ENCODE assay signal across 8 cellular contexts in genomic region chr19:19732579-19733501, GRCh38. TPM values are rescaled to one million over a fixed set of nuclear protein-coding genes. Genes with fewer than 3 reads are reported as not detected.
A peak's percentile ranks its signal among the peaks of the same experiment; 100 is the strongest.
DNase-seq lines count a peak whose midpoint lies in the region; ATAC-seq and TF ChIP-seq lines count a peak whose summit lies in the region.

Gene ZNF14 (minus strand): TSS chr19:19733112. CDS start chr19:19732958, 154 bp downstream.

- CTCF ChIA-PET in Panc1 (lab: Charles Lee) = interaction anchor here (0.6 kb wide), 1 partner anchor 607 kb away, joined by 3 read pairs; no protein-coding TSS in a partner anchor

- H3K79me2 ChIP-seq in fibroblast of lung (ENCODE audit: control insufficient read depth, insufficient read depth, low read length) = peaks cover 12% of the 10 kb centered on the region

- H3K27ac ChIP-seq in Panc1 (ENCODE audit: low read length) = peak within 1 kb of the TSS; percentile 86
- H3K27ac ChIP-seq in fibroblast of lung (ENCODE audit: insufficient read depth, low read length) = peak within 1 kb of the TSS; percentile 75

- peak within 1 kb of the TSS; percentile 100 for H2AFZ ChIP-seq in fibroblast of lung (ENCODE audit: low read length)

- TF ChIP-seq CTCF in Panc1 (IDR thresholded peaks at IDR 0.05) = no peak
- peak in 1 of 2 donors; percentile 34 for TF ChIP-seq CTCF in fibroblast of lung (conservative IDR thresholded peaks at IDR 0.05 in 1 of 2, IDR thresholded peaks at IDR 0.05 in 1 of 2; ENCODE audit: low read depth in 1 of 2, low read length in 2 of 2)

- H3K4me1 ChIP-seq in Panc1 (ENCODE audit: control insufficient read depth, insufficient read depth, low read length) = no peaks in the 10 kb centered on the region
- H3K4me1 ChIP-seq in fibroblast of lung (ENCODE audit: control insufficient read depth, extremely low read depth, insufficient read depth, low read length) = no peaks in the 10 kb centered on the region

- H3K4me3 ChIP-seq in Panc1 (ENCODE audit: low read depth in 2 of 2, low read length in 2 of 2) (peak within 1 kb of the TSS; percentile 84 to 98), fibroblast of lung (replicated peaks in 1 of 4; ENCODE audit: control extremely low read depth in 1 of 4, insufficient read depth in 1 of 4, low read depth in 3 of 4, low read length in 4 of 4) (peak within 1 kb of the TSS; percentile 92 to 99 (median 96))

- H3K9me3 ChIP-seq in Panc1 (ENCODE audit: control insufficient read depth, insufficient read depth, low read depth, low read length) (peaks cover 10% of the 10 kb centered on the region; the same call in 1 of the 2 replicates), fibroblast of lung (ENCODE audit: control insufficient read depth, insufficient read depth, low read depth, low read length) (no peaks in the 10 kb centered on the region)

- H3K4me2 ChIP-seq in fibroblast of lung (ENCODE audit: extremely low read depth, insufficient read depth, low read length) = peak within 1 kb of the TSS; percentile 79

- DNase-seq in DMS53 treated with DMSO at 0.1 percent for 48 hours (lab: John Stamatoyannopoulos, UW; ENCODE audit: unreplicated experiment) = peak; percentile 88
- DNase-seq in Panc1 (ENCODE audit: low read depth, low spot score) = peak; percentile 78
- DNase-seq in activated T-helper 1 cell treated with anti-CD3 and anti-CD28 coated beads, Interleukin-12 subunit alpha, Interleukin-12 subunit beta, Interleukin-2, Interleukin-4 antibody, amounts not matched to agents 30 ng/mL and 10 ng/mL and 1 ng/mL, durations not matched to agents 14 hours and 24 hours and 36 hours (ENCODE audit: low spot score) = peak; percentile 86
- peak; percentile 90 to 93 for DNase-seq in fibroblast of lung (ENCODE audit: low read depth in 2 of 2)
- peak; percentile 85 for DNase-seq in naive B cell
- peak; percentile 80 to 94 for DNase-seq in stimulated activated effector memory CD8-positive, alpha-beta T cell treated with anti-CD3 and anti-CD28 coated beads, Interleukin-12 subunit alpha, Interleukin-12 subunit beta, amount 100 ng/mL, for 72 hours (ENCODE audit: low spot score in 2 of 2)

- peaks cover 13% of the 10 kb centered on the region for H3K36me3 Mint-ChIP-seq in IgD-negative memory B cell
- H3K36me3 Mint-ChIP-seq in activated T-helper 1 cell treated with anti-CD3 and anti-CD28 coated beads, Interleukin-12 subunit alpha, Interleukin-12 subunit beta, Interleukin-2, Interleukin-4 antibody, amounts not matched to agents 30 ng/mL and 10 ng/mL and 1 ng/mL, durations not matched to agents 14 hours and 24 hours and 36 hours (ENCODE audit: low read depth) = peaks cover 35% of the 10 kb centered on the region
- H3K36me3 Mint-ChIP-seq in naive B cell = peaks cover 7 to 9% of the 10 kb centered on the region in 2 donors
- peaks cover 41% of the 10 kb centered on the region for H3K36me3 Mint-ChIP-seq in stimulated activated effector memory CD8-positive, alpha-beta T cell treated with anti-CD3 and anti-CD28 coated beads, Interleukin-12 subunit alpha, Interleukin-12 subunit beta, amount 100 ng/mL, for 72 hours

- H4K20me1 ChIP-seq in fibroblast of lung (ENCODE audit: control insufficient read depth, extremely low read depth, insufficient read depth, low read length) = no peaks in the 10 kb centered on the region

- H3K4me1 Mint-ChIP-seq in IgD-negative memory B cell (peaks cover 14 to 17% (median 17%) of the 10 kb centered on the region in 3 donors), naive B cell (peaks cover 18 to 32% (median 27%) of the 10 kb centered on the region in 3 donors)
- peaks cover 17% of the 10 kb centered on the region for H3K4me1 Mint-ChIP-seq in activated T-helper 1 cell treated with anti-CD3 and anti-CD28 coated beads, Interleukin-12 subunit alpha, Interleukin-12 subunit beta, Interleukin-2, Interleukin-4 antibody, amounts not matched to agents 30 ng/mL and 10 ng/mL and 1 ng/mL, durations not matched to agents 14 hours and 24 hours and 36 hours (ENCODE audit: low read depth)
- H3K4me1 Mint-ChIP-seq in stimulated activated effector memory CD8-positive, alpha-beta T cell treated with anti-CD3 and anti-CD28 coated beads, Interleukin-12 subunit alpha, Interleukin-12 subunit beta, amount 100 ng/mL, for 72 hours = peaks cover 18% of the 10 kb centered on the region

- POLR2A ChIA-PET in Panc1 (lab: Charles Lee) = interaction anchor here (0.5 to 0.7 kb wide), 2 partner anchors 105 to 148 kb away, joined by 3 to 5 read pairs; no protein-coding TSS in a partner anchor

- H3K36me3 ChIP-seq in Panc1 (ENCODE audit: control insufficient read depth, insufficient read depth, low read length) (peaks cover 3% of the 10 kb centered on the region; the same call in 1 of the 2 replicates), fibroblast of lung (ENCODE audit: control insufficient read depth, insufficient read depth, low read length) (no peaks in the 10 kb centered on the region)

- in situ Hi-C loops in Panc1 (cut with HindIII; ENCODE audit: low pct_unique_long_range_greater_than_20kb, low sequenced_read_pairs) = no loop called here

- peak; percentile 99 for ATAC-seq in GM21576 (IDR thresholded peaks at IDR 0.05; ENCODE audit: unreplicated experiment)
- ATAC-seq in Panc1 = peak; percentile 100
- ATAC-seq in naive B cell (ENCODE audit: low read depth in 2 of 2) = peak; percentile 99
- ATAC-seq in stimulated activated effector memory CD8-positive, alpha-beta T cell treated with anti-CD3 and anti-CD28 coated beads, Interleukin-12 subunit alpha, Interleukin-12 subunit beta, amount 100 ng/mL, for 72 hours = peak; percentile 100

- no TSS peak for BruUV-seq in Panc1 (replicated peaks; lab: Mats Ljungman, UMichigan)

- H3K9me3 Mint-ChIP-seq in IgD-negative memory B cell = peaks cover 4 to 6% (median 5%) of the 10 kb centered on the region in 3 donors
- peaks cover 23% of the 10 kb centered on the region for H3K9me3 Mint-ChIP-seq in activated T-helper 1 cell treated with anti-CD3 and anti-CD28 coated beads, Interleukin-12 subunit alpha, Interleukin-12 subunit beta, Interleukin-2, Interleukin-4 antibody, amounts not matched to agents 30 ng/mL and 10 ng/mL and 1 ng/mL, durations not matched to agents 14 hours and 24 hours and 36 hours
- H3K9me3 Mint-ChIP-seq in naive B cell = peaks cover 0 to 11% (median 6%) of the 10 kb centered on the region in 7 donors
- no peaks in the 10 kb centered on the region for H3K9me3 Mint-ChIP-seq in stimulated activated effector memory CD8-positive, alpha-beta T cell treated with anti-CD3 and anti-CD28 coated beads, Interleukin-12 subunit alpha, Interleukin-12 subunit beta, amount 100 ng/mL, for 72 hours

- H3K4me3 Mint-ChIP-seq in IgD-negative memory B cell = peak within 1 kb of the TSS; percentile 94 to 99 (median 99)
- peak within 1 kb of the TSS; percentile 99 for H3K4me3 Mint-ChIP-seq in activated T-helper 1 cell treated with anti-CD3 and anti-CD28 coated beads, Interleukin-12 subunit alpha, Interleukin-12 subunit beta, Interleukin-2, Interleukin-4 antibody, amounts not matched to agents 30 ng/mL and 10 ng/mL and 1 ng/mL, durations not matched to agents 14 hours and 24 hours and 36 hours
- peak within 1 kb of the TSS; percentile 91 to 100 (median 99) for H3K4me3 Mint-ChIP-seq in naive B cell
- peak within 1 kb of the TSS; percentile 94 for H3K4me3 Mint-ChIP-seq in stimulated activated effector memory CD8-positive, alpha-beta T cell treated with anti-CD3 and anti-CD28 coated beads, Interleukin-12 subunit alpha, Interleukin-12 subunit beta, amount 100 ng/mL, for 72 hours

- H3K9ac ChIP-seq in fibroblast of lung (ENCODE audit: insufficient read depth, low read length) = peak within 1 kb of the TSS; percentile 83

- H3K27me3 Mint-ChIP-seq in IgD-negative memory B cell (no peaks in the 10 kb centered on the region), naive B cell (no peaks in the 10 kb centered on the region)
- no peaks in the 10 kb centered on the region for H3K27me3 Mint-ChIP-seq in activated T-helper 1 cell treated with anti-CD3 and anti-CD28 coated beads, Interleukin-12 subunit alpha, Interleukin-12 subunit beta, Interleukin-2, Interleukin-4 antibody, amounts not matched to agents 30 ng/mL and 10 ng/mL and 1 ng/mL, durations not matched to agents 14 hours and 24 hours and 36 hours (ENCODE audit: insufficient read depth)

- H3K27ac Mint-ChIP-seq in IgD-negative memory B cell = peak within 1 kb of the TSS; percentile 82 to 97 (median 91)
- H3K27ac Mint-ChIP-seq in activated T-helper 1 cell treated with anti-CD3 and anti-CD28 coated beads, Interleukin-12 subunit alpha, Interleukin-12 subunit beta, Interleukin-2, Interleukin-4 antibody, amounts not matched to agents 30 ng/mL and 10 ng/mL and 1 ng/mL, durations not matched to agents 14 hours and 24 hours and 36 hours = peak within 1 kb of the TSS; percentile 92
- H3K27ac Mint-ChIP-seq in naive B cell = peak within 1 kb of the TSS; percentile 94 to 98 (median 97)
- H3K27ac Mint-ChIP-seq in stimulated activated effector memory CD8-positive, alpha-beta T cell treated with anti-CD3 and anti-CD28 coated beads, Interleukin-12 subunit alpha, Interleukin-12 subunit beta, amount 100 ng/mL, for 72 hours = peak within 1 kb of the TSS; percentile 93

- H3K27me3 ChIP-seq in Panc1 (ENCODE audit: control insufficient read depth, insufficient read depth, low read length) = no peaks in the 10 kb centered on the region
- H3K27me3 ChIP-seq in fibroblast of lung (ENCODE audit: control insufficient read depth, insufficient read depth, low read length) = no peaks in the 10 kb centered on the region

- intact Hi-C loops in Panc1 (cut with micrococcal nuclease; ENCODE audit: unreplicated experiment) = loop anchor here (10.0 kb wide), 1 partner anchor 68 kb away; the partner anchor contains the start of genes ATP13A1 and ZNF101
- intact Hi-C loops in activated T-helper 1 cell treated with anti-CD3 and anti-CD28 coated beads, Interleukin-12 subunit alpha, Interleukin-12 subunit beta, Interleukin-2, Interleukin-4 antibody, amounts not matched to agents 30 ng/mL and 10 ng/mL and 1 ng/mL, durations not matched to agents 14 hours and 24 hours and 36 hours (cut with micrococcal nuclease) = loop anchor here (1.0 to 5.0 kb wide), 5 partner anchors 43 to 224 kb away; partner anchors contain the start of genes ZNF101 and ZNF506

RNA-seq across cellular contexts. Expression of gene ZNF14, which starts in this region (rescaled TPM):
- polyA plus RNA-seq in IgD-negative memory B cell (7.2 TPM), fibroblast of lung (2.6 and 3.7 TPM in 2 replicates), naive B cell (ENCODE audit: low read depth in 6 of 6) (10 to 100 TPM in 4 of 6 donors, 1 to 10 TPM in 2; 6.6 to 26.6 (median 10.7) TPM)
- total RNA-seq in Panc1 (2021; ENCODE audit: unreplicated experiment) (5.6 TPM), fibroblast of lung (6.2 and 7.9 TPM in 2 replicates)
- 2.3 TPM for polyA plus RNA-seq in Panc1 (2012; ENCODE audit: insufficient read length)
- 4.3 and 5.1 TPM in 2 replicates for total RNA-seq in activated T-helper 1 cell treated with anti-CD3 and anti-CD28 coated beads, Interleukin-12 subunit alpha, Interleukin-12 subunit beta, Interleukin-2, Interleukin-4 antibody, amounts not matched to agents 30 ng/mL and 10 ng/mL and 1 ng/mL, durations not matched to agents 14 hours and 24 hours and 36 hours
- polyA plus RNA-seq in fibroblast of lung (2012) = 1.7 and 2.3 TPM in 2 replicates
- not detected in 2 replicates for polyA minus RNA-seq in fibroblast of lung (ENCODE audit: low replicate concordance)

Comparison
In these comparisons a context has a peak if more than half of its experiments do, and no peak if none do; other contexts are left out.
1. Peak in every context shown above with its lines: DNase-seq, ATAC-seq, H3K4me3 ChIP-seq and H3K27ac ChIP-seq.